Comparison of ENCODE assay signal across 19 cellular contexts in the genomic region with DNA sequence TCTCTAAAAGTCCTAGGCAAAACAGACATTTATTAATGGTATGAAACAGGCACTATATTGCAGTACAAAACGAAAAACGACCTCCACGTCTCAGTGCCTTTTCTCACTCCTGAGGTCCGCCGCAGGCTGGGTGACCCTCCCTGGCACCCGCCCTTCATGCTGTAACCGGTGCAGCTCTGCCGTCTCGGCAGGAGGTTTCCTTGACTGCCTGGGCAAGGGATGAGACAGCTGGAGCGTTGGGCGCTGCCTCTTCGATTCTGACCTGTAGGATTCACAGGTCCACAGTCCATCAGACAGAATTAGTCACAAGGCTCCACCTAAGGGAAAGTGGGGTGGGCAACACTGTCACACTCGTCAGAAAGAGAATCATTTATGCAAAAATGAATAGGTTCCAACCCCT. TPM values are rescaled to one million over a fixed set of nuclear protein-coding genes. Genes with fewer than 3 reads are reported as not detected.
DNase-seq lines count a peak whose midpoint lies in the region; ATAC-seq and TF ChIP-seq lines count a peak whose summit lies in the region.
"Had no signal": no experiment of that assay in that cellular context is flagged by ENCODE, and none has a peak within 500 bp of the region (broad histone marks: within the 10 kb centered on the region; RNA-seq: fewer than 3 reads in every experiment).

No MANE protein-coding gene starts in this region.

- H3K4me1 Mint-ChIP-seq in GM23338: peaks cover 5% of the 10 kb centered on the region
- H3K4me1 Mint-ChIP-seq in neural progenitor cell: peaks cover 3% of the 10 kb centered on the region
- H3K4me1 Mint-ChIP-seq in activated CD4-positive, alpha-beta T cell treated with anti-CD3 and anti-CD28 coated beads, Interleukin-2, amount 10 ng/mL, durations not matched to agents 7 days and 5 days: no peaks in the 10 kb centered on the region
- H3K4me1 Mint-ChIP-seq: CD4-positive, alpha-beta memory T cell had no signal

- H3K9me3 Mint-ChIP-seq in GM23338: no peaks in the 10 kb centered on the region
- peaks cover 8% of the 10 kb centered on the region for H3K9me3 Mint-ChIP-seq in neural progenitor cell
- no peaks in the 10 kb centered on the region for H3K9me3 Mint-ChIP-seq in activated CD4-positive, alpha-beta T cell treated with anti-CD3 and anti-CD28 coated beads, Interleukin-2, amount 10 ng/mL, durations not matched to agents 7 days and 5 days
- H3K9me3 Mint-ChIP-seq: CD4-positive, alpha-beta memory T cell had no signal

- POLR2A ChIA-PET in activated CD4-positive, alpha-beta T cell treated with anti-CD3 and anti-CD28 coated beads, Interleukin-2, amount 10 ng/mL, durations not matched to agents 7 days and 5 days (lab: Charles Lee): no interaction called here

- no peak overlapping the region for H3K4me2 ChIP-seq in GM23338
- H3K4me2 ChIP-seq in neural progenitor cell: no peak overlapping the region
- H3K4me2 ChIP-seq: A549 had no signal

- no peaks in the 10 kb centered on the region for H3K36me3 ChIP-seq in GM23338 (ENCODE audit: insufficient read depth)
- no peaks in the 10 kb centered on the region for H3K36me3 ChIP-seq in neural progenitor cell

- no peak overlapping the region for H3K9ac ChIP-seq in neural progenitor cell

- H3K79me2 ChIP-seq in GM23338 (replicated peaks; ENCODE audit: insufficient read depth) (no peaks in the 10 kb centered on the region), neural progenitor cell (ENCODE audit: low read depth) (no peaks in the 10 kb centered on the region)

- CTCF ChIA-PET in activated CD4-positive, alpha-beta T cell treated with anti-CD3 and anti-CD28 coated beads, Interleukin-2, amount 10 ng/mL, durations not matched to agents 7 days and 5 days (lab: Charles Lee): no interaction called here

- H3K27me3 Mint-ChIP-seq in GM23338 (ENCODE audit: insufficient read depth, low read depth, poor library complexity): peaks cover 1% of the 10 kb centered on the region
- H3K27me3 Mint-ChIP-seq in neural progenitor cell (ENCODE audit: insufficient read depth, low read depth): peaks cover 3% of the 10 kb centered on the region
- H3K27me3 Mint-ChIP-seq in activated CD4-positive, alpha-beta T cell treated with anti-CD3 and anti-CD28 coated beads, Interleukin-2, amount 10 ng/mL, durations not matched to agents 7 days and 5 days: no peaks in the 10 kb centered on the region

- H3K4me3 Mint-ChIP-seq in GM23338 (no peak overlapping the region), neural progenitor cell (no peak overlapping the region)
- no peak overlapping the region for H3K4me3 Mint-ChIP-seq in activated CD4-positive, alpha-beta T cell treated with anti-CD3 and anti-CD28 coated beads, Interleukin-2, amount 10 ng/mL, durations not matched to agents 7 days and 5 days
- H3K4me3 Mint-ChIP-seq: CD4-positive, alpha-beta memory T cell had no signal

- no peak overlapping the region for H3K27ac Mint-ChIP-seq in GM23338
- H3K27ac Mint-ChIP-seq in neural progenitor cell: peak overlapping the region; percentile 10
- no peak overlapping the region for H3K27ac Mint-ChIP-seq in activated CD4-positive, alpha-beta T cell treated with anti-CD3 and anti-CD28 coated beads, Interleukin-2, amount 10 ng/mL, durations not matched to agents 7 days and 5 days

- ATAC-seq in GM23338 (no peak), HG03521 (IDR thresholded peaks at IDR 0.05; ENCODE audit: unreplicated experiment) (no peak)
- ATAC-seq: A549 had no signal

- peak overlapping the region; percentile 57 for H2AFZ ChIP-seq in GM23338
- H2AFZ ChIP-seq in neural progenitor cell (replicated peaks): no peak overlapping the region

- no peak overlapping the region for H3K27ac ChIP-seq in GM23338 (ENCODE audit: low read depth)
- H3K27ac ChIP-seq in neural progenitor cell: no peak overlapping the region
- H3K27ac ChIP-seq: A549 had no signal

- H3K36me3 Mint-ChIP-seq in GM23338 (ENCODE audit: low read depth): no peaks in the 10 kb centered on the region
- no peaks in the 10 kb centered on the region for H3K36me3 Mint-ChIP-seq in neural progenitor cell
- H3K36me3 Mint-ChIP-seq in activated CD4-positive, alpha-beta T cell treated with anti-CD3 and anti-CD28 coated beads, Interleukin-2, amount 10 ng/mL, durations not matched to agents 7 days and 5 days (ENCODE audit: low read depth): no peaks in the 10 kb centered on the region
- H3K36me3 Mint-ChIP-seq: CD4-positive, alpha-beta memory T cell had no signal

- H3K4me3 ChIP-seq in GM23338 (no peak overlapping the region), neural progenitor cell (no peak overlapping the region)
- H3K4me3 ChIP-seq: A549 had no signal

- no peaks in the 10 kb centered on the region for H4K20me1 ChIP-seq in GM23338 (replicated peaks; ENCODE audit: insufficient read depth)
- no peaks in the 10 kb centered on the region for H4K20me1 ChIP-seq in neural progenitor cell (ENCODE audit: low read depth)

- H3K9me3 ChIP-seq in neural progenitor cell (ENCODE audit: low read depth): no peaks in the 10 kb centered on the region
- H3K9me3 ChIP-seq: A549 had no signal

- no peaks in the 10 kb centered on the region for H3K27me3 ChIP-seq in GM23338 (ENCODE audit: insufficient read depth)
- H3K27me3 ChIP-seq in neural progenitor cell: no peaks in the 10 kb centered on the region

- no peaks in the 10 kb centered on the region for H3F3A ChIP-seq in GM23338 (replicated peaks; ENCODE audit: low read depth)
- no peaks in the 10 kb centered on the region for H3F3A ChIP-seq in neural progenitor cell (ENCODE audit: low read depth)

- DNase-seq in NCI-H524 (lab: John Stamatoyannopoulos, UW): peak; percentile 10 to 54
- DNase-seq in NCI-H524 treated with DMSO at 0.1 percent for 48 hours (lab: John Stamatoyannopoulos, UW): no peak
- no peak for DNase-seq in GM23338 (ENCODE audit: low spot score)
- DNase-seq in NCI-H69 (lab: John Stamatoyannopoulos, UW): peak; percentile 76
- no peak for DNase-seq in neural progenitor cell (ENCODE audit: low spot score)
- no peak for DNase-seq in activated CD4-positive, alpha-beta T cell treated with anti-CD3 and anti-CD28 coated beads, Interleukin-2, amount 10 ng/mL, durations not matched to agents 7 days and 5 days
- DNase-seq in NCI-H446 treated with DMSO at 0.1 percent for 48 hours (lab: John Stamatoyannopoulos, UW): no peak
- DNase-seq: 8988T; ACHN; C1 segment of cervical spinal cord; Calu3; CD4-positive, alpha-beta memory T cell; COR-L47; DMS153; DND-41; H7; HCEC 1CT had no signal

- peaks cover 2% of the 10 kb centered on the region; the same call in 1 of the 2 replicates for H3K4me1 ChIP-seq in GM23338 (ENCODE audit: insufficient read depth)
- H3K4me1 ChIP-seq in neural progenitor cell: no peaks in the 10 kb centered on the region
- H3K4me1 ChIP-seq: A549 had no signal

- H3K9me2 ChIP-seq in GM23338 (ENCODE audit: insufficient read depth): 0 out of 2 replicates have a peak, but pooled peaks cover under 1% of the 10 kb centered on the region

- no peak for TF ChIP-seq CTCF in GM23338 (conservative IDR thresholded peaks at IDR 0.05; ENCODE audit: low read depth in 2 of 2)
- TF ChIP-seq CTCF in neural progenitor cell (IDR thresholded peaks at IDR 0.05): no peak

TF ChIP-seq in GM23338, 12 proteins besides CTCF, POLR2A, EP300 and RAD21:
- TF ChIP-seq NANOG (IDR thresholded peaks at IDR 0.05; ENCODE audit: borderline replicate concordance): no peak
- TF ChIP-seq STAT1 (IDR thresholded peaks at IDR 0.05; ENCODE audit: unreplicated experiment): no peak
TF ChIP-seq in GM23338: peak in this region for 0.

RNA-seq across cellular contexts. Expression of gene ZBTB18, which starts 23.6 kb away (rescaled TPM):
- total RNA-seq in GM23338 (2014; rRNA removed; shearing (Covaris generic)): 12.2 and 16.5 TPM in 2 replicates
- polyA plus RNA-seq in GM23338 (2016; fragmentation: Nextera tagmentation; extraction: Ambion mirVana): 5.5 and 6.7 TPM in 2 replicates
- total RNA-seq in neural progenitor cell (ENCODE audit: low replicate concordance): 26.8 and 30.1 TPM in 2 replicates
- 10 to 100 TPM; 18.4 to 19.6 TPM for total RNA-seq in activated CD4-positive, alpha-beta T cell treated with anti-CD3 and anti-CD28 coated beads, Interleukin-2, amount 10 ng/mL, durations not matched to agents 7 days and 5 days

Comparison
In these comparisons a context has a peak if more than half of its experiments do, and no peak if none do; other contexts are left out.
1. DNase-seq: peak in NCI-H524 (2 of 2) and NCI-H69 (single experiment); none in NCI-H524 treated with DMSO at 0.1 percent for 48 hours (single experiment), GM23338 (single experiment), neural progenitor cell (single experiment), activated CD4-positive, alpha-beta T cell treated with anti-CD3 and anti-CD28 coated beads, Interleukin-2, amount 10 ng/mL, durations not matched to agents 7 days and 5 days (single experiment) and NCI-H446 treated with DMSO at 0.1 percent for 48 hours (single experiment).